ENCODE assay signal across 20 cellular contexts in genomic region chr1:31398246-31398645, GRCh38. TPM values are rescaled to one million over a fixed set of nuclear protein-coding genes. Genes with fewer than 3 reads are reported as not detected.
"Had no signal": no experiment of that assay in that cellular context is flagged by ENCODE, and none has a peak within 500 bp of the region (broad histone marks: within the 10 kb centered on the region; RNA-seq: fewer than 3 reads in every experiment).

No MANE protein-coding gene starts in this region.

- H3K27me3 ChIP-seq: esophagus squamous epithelium, pancreas, testis had no signal

- H3K4me3 ChIP-seq: esophagus squamous epithelium, mucosa of descending colon, pancreas, testis had no signal

- DNase-seq: activated CD4-positive, CD25-positive, alpha-beta regulatory T cell treated with anti-CD3 and anti-CD28 coated beads, Interleukin-2, amount 50 U/mL, for 72 hours; activated CD8-positive, alpha-beta memory T cell treated with anti-CD3 and anti-CD28 coated beads for 24 hours; activated CD8-positive, alpha-beta memory T cell treated with anti-CD3 and anti-CD28 coated beads, Interleukin-2, amount 50 U/mL, for 48 hours; activated effector memory CD4-positive, alpha-beta T cell treated with anti-CD3 and anti-CD28 coated beads, Interleukin-2, amount 50 U/mL, for 16 hours; activated T-cell treated with anti-CD3 and anti-CD28 coated beads, Interleukin-2, amount 50 U/mL, for 48 hours; effector memory CD4-positive, alpha-beta T cell; esophagus squamous epithelium; mesenchymal stem cell; mucosa of descending colon; naive B cell; pancreas; stimulated activated CD4-positive, alpha-beta T cell treated with anti-CD3 and anti-CD28 coated beads, Interleukin-4, amount 100 ng/mL, for 24 hours; testis had no signal

- H3K27ac ChIP-seq: esophagus squamous epithelium, pancreas, testis, VCaP had no signal

- H3K4me3 Mint-ChIP-seq: activated naive CD4-positive, alpha-beta T cell treated with anti-CD3 and anti-CD28 coated beads, Interleukin-2, amount 50 U/mL, for 24 hours; dendritic cell treated with granulocyte-macrophage colony-stimulating factor and Interleukin-4, amounts not matched to agents 40 ng/mL and 50 ng/mL, for 4 days; naive B cell; stimulated activated memory B cell treated with anti-CD40 and anti-IgM and Interleukin-4, amounts not matched to agents 10 μg/mL and 1 μg/mL and 100 μg/mL, for 72 hours; type B pancreatic cell had no signal

- H3K36me3 ChIP-seq: esophagus squamous epithelium, pancreas had no signal

- H3K36me3 Mint-ChIP-seq: activated naive CD4-positive, alpha-beta T cell treated with anti-CD3 and anti-CD28 coated beads, Interleukin-2, amount 50 U/mL, for 24 hours; naive B cell; stimulated activated memory B cell treated with anti-CD40 and anti-IgM and Interleukin-4, amounts not matched to agents 10 μg/mL and 1 μg/mL and 100 μg/mL, for 72 hours; type B pancreatic cell had no signal

- H3K9me3 ChIP-seq: esophagus squamous epithelium, mucosa of descending colon, pancreas, testis had no signal

- H3K4me1 ChIP-seq: pancreas had no signal

- H3K27ac Mint-ChIP-seq: activated naive CD4-positive, alpha-beta T cell treated with anti-CD3 and anti-CD28 coated beads, Interleukin-2, amount 50 U/mL, for 24 hours; dendritic cell treated with granulocyte-macrophage colony-stimulating factor and Interleukin-4, amounts not matched to agents 40 ng/mL and 50 ng/mL, for 4 days; stimulated activated memory B cell treated with anti-CD40 and anti-IgM and Interleukin-4, amounts not matched to agents 10 μg/mL and 1 μg/mL and 100 μg/mL, for 72 hours; type B pancreatic cell had no signal

- H3K27me3 Mint-ChIP-seq: stimulated activated memory B cell treated with anti-CD40 and anti-IgM and Interleukin-4, amounts not matched to agents 10 μg/mL and 1 μg/mL and 100 μg/mL, for 72 hours; type B pancreatic cell had no signal

- H3K9me3 Mint-ChIP-seq: activated naive CD4-positive, alpha-beta T cell treated with anti-CD3 and anti-CD28 coated beads, Interleukin-2, amount 50 U/mL, for 24 hours; dendritic cell treated with granulocyte-macrophage colony-stimulating factor and Interleukin-4, amounts not matched to agents 40 ng/mL and 50 ng/mL, for 4 days; naive B cell; stimulated activated memory B cell treated with anti-CD40 and anti-IgM and Interleukin-4, amounts not matched to agents 10 μg/mL and 1 μg/mL and 100 μg/mL, for 72 hours; type B pancreatic cell had no signal

- ATAC-seq: mucosa of descending colon; pancreas; sciatic nerve; stimulated activated memory B cell treated with anti-CD40 and anti-IgM and Interleukin-4, amounts not matched to agents 10 μg/mL and 1 μg/mL and 100 μg/mL, for 72 hours had no signal

RNA-seq across cellular contexts. Expression of gene FABP3, which starts 25.4 kb away (rescaled TPM):
- total RNA-seq: glomerular endothelial cell had no signal
